ENCODE assay signal across 1 cellular context in genomic region chr14:35402323-35403084, GRCh38.
TF ChIP-seq lines count a peak whose summit lies in the region.

No MANE protein-coding gene starts in this region.

TF ChIP-seq in HepG2, 621 proteins besides CTCF, POLR2A, EP300 and RAD21 (continued from another document and continues in another):
- TF ChIP-seq ZFP37 (CRISPR knock-in tag; IDR thresholded peaks at IDR 0.05; ENCODE audit: borderline replicate concordance), result no peak
- TF ChIP-seq, protein P1, sequence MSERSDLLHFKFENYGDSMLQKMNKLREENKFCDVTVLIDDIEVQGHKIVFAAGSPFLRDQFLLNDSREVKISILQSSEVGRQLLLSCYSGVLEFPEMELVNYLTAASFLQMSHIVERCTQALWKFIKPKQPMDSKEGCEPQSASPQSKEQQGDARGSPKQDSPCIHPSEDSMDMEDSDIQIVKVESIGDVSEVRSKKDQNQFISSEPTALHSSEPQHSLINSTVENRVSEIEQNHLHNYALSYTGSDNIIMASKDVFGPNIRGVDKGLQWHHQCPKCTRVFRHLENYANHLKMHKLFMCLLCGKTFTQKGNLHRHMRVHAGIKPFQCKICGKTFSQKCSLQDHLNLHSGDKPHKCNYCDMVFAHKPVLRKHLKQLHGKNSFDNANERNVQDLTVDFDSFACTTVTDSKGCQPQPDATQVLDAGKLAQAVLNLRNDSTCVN (CRISPR knock-in tag; IDR thresholded peaks at IDR 0.05; ENCODE audit: borderline replicate concordance), result no peak
- TF ChIP-seq RBFOX2 (IDR thresholded peaks at IDR 0.05; ENCODE audit: low read depth, low read length), result peak; percentile 34; the same call in 1 of the 2 replicates
- TF ChIP-seq ZNF234 (CRISPR knock-in tag; conservative IDR thresholded peaks at IDR 0.05), result no peak
- TF ChIP-seq PHB2 (IDR thresholded peaks at IDR 0.05; ENCODE audit: partially characterized antibody), result no peak
- no peak for TF ChIP-seq ZC3H4 (CRISPR knock-in tag; IDR thresholded peaks at IDR 0.05; ENCODE audit: borderline replicate concordance)
- TF ChIP-seq UBTF (CRISPR knock-in tag; IDR thresholded peaks at IDR 0.05), result no peak
- TF ChIP-seq FOXA3 (CRISPR knock-in tag; IDR thresholded peaks at IDR 0.05), result no peak
- TF ChIP-seq STAT5B (CRISPR knock-in tag; IDR thresholded peaks at IDR 0.05), result no peak; the same call in 1 of the 2 replicates
- TF ChIP-seq ZNF615 (CRISPR knock-in tag; IDR thresholded peaks at IDR 0.05; ENCODE audit: borderline replicate concordance), result no peak
- no peak for TF ChIP-seq TCF12 (IDR thresholded peaks at IDR 0.05)
- TF ChIP-seq TCF12 (CRISPR knock-in tag; IDR thresholded peaks at IDR 0.05), result no peak
- no peak for TF ChIP-seq ZBED4 (CRISPR knock-in tag; IDR thresholded peaks at IDR 0.05; ENCODE audit: borderline replicate concordance)
- no peak for TF ChIP-seq KLF16 (CRISPR knock-in tag; IDR thresholded peaks at IDR 0.05)
- no peak for TF ChIP-seq RFXANK (CRISPR knock-in tag; IDR thresholded peaks at IDR 0.05)
- no peak for TF ChIP-seq ZUFSP (CRISPR knock-in tag; IDR thresholded peaks at IDR 0.05; ENCODE audit: borderline replicate concordance)
- no peak for TF ChIP-seq FOXA1 (IDR thresholded peaks at IDR 0.05)
- TF ChIP-seq FOXA1 (CRISPR knock-in tag; IDR thresholded peaks at IDR 0.05), result no peak
- TF ChIP-seq SNAPC4 (CRISPR knock-in tag; IDR thresholded peaks at IDR 0.05), result no peak
- TF ChIP-seq TCF7L2 (IDR thresholded peaks at IDR 0.05; ENCODE audit: low read depth, low read length), result no peak
- no peak for TF ChIP-seq NR2C2 (CRISPR knock-in tag; IDR thresholded peaks at IDR 0.05; ENCODE audit: borderline replicate concordance)
- no peak for TF ChIP-seq HNRNPUL1 (IDR thresholded peaks at IDR 0.05; ENCODE audit: low read depth, low read length)
- no peak for TF ChIP-seq GFI1 (CRISPR knock-in tag; IDR thresholded peaks at IDR 0.05; ENCODE audit: borderline replicate concordance)
- no peak for TF ChIP-seq MIXL1 (CRISPR knock-in tag; IDR thresholded peaks at IDR 0.05)
- 0 out of 2 replicates have a peak, but pooled peaks have one; percentile 25 for TF ChIP-seq NFE2L1 (CRISPR knock-in tag; IDR thresholded peaks at IDR 0.05; ENCODE audit: borderline replicate concordance)
- TF ChIP-seq, protein P2, sequence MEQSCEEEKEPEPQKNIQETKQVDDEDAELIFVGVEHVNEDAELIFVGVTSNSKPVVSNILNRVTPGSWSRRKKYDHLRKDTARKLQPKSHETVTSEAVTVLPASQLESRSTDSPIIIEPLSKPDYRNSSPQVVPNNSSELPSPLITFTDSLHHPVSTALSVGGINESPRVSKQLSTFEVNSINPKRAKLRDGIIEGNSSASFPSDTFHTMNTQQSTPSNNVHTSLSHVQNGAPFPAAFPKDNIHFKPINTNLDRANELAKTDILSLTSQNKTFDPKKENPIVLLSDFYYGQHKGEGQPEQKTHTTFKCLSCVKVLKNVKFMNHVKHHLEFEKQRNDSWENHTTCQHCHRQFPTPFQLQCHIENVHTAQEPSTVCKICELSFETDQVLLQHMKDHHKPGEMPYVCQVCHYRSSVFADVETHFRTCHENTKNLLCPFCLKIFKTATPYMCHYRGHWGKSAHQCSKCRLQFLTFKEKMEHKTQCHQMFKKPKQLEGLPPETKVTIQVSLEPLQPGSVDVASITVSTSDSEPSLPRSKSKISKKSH (CRISPR knock-in tag; IDR thresholded peaks at IDR 0.05; ENCODE audit: borderline replicate concordance), result no peak
- TF ChIP-seq, protein P3, sequence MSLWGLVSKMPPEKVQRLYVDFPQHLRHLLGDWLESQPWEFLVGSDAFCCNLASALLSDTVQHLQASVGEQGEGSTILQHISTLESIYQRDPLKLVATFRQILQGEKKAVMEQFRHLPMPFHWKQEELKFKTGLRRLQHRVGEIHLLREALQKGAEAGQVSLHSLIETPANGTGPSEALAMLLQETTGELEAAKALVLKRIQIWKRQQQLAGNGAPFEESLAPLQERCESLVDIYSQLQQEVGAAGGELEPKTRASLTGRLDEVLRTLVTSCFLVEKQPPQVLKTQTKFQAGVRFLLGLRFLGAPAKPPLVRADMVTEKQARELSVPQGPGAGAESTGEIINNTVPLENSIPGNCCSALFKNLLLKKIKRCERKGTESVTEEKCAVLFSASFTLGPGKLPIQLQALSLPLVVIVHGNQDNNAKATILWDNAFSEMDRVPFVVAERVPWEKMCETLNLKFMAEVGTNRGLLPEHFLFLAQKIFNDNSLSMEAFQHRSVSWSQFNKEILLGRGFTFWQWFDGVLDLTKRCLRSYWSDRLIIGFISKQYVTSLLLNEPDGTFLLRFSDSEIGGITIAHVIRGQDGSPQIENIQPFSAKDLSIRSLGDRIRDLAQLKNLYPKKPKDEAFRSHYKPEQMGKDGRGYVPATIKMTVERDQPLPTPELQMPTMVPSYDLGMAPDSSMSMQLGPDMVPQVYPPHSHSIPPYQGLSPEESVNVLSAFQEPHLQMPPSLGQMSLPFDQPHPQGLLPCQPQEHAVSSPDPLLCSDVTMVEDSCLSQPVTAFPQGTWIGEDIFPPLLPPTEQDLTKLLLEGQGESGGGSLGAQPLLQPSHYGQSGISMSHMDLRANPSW (CRISPR knock-in tag; IDR thresholded peaks at IDR 0.05; ENCODE audit: borderline replicate concordance), result no peak
- TF ChIP-seq ZNF614 (CRISPR knock-in tag; IDR thresholded peaks at IDR 0.05; ENCODE audit: borderline replicate concordance), result no peak
- TF ChIP-seq, protein P4, sequence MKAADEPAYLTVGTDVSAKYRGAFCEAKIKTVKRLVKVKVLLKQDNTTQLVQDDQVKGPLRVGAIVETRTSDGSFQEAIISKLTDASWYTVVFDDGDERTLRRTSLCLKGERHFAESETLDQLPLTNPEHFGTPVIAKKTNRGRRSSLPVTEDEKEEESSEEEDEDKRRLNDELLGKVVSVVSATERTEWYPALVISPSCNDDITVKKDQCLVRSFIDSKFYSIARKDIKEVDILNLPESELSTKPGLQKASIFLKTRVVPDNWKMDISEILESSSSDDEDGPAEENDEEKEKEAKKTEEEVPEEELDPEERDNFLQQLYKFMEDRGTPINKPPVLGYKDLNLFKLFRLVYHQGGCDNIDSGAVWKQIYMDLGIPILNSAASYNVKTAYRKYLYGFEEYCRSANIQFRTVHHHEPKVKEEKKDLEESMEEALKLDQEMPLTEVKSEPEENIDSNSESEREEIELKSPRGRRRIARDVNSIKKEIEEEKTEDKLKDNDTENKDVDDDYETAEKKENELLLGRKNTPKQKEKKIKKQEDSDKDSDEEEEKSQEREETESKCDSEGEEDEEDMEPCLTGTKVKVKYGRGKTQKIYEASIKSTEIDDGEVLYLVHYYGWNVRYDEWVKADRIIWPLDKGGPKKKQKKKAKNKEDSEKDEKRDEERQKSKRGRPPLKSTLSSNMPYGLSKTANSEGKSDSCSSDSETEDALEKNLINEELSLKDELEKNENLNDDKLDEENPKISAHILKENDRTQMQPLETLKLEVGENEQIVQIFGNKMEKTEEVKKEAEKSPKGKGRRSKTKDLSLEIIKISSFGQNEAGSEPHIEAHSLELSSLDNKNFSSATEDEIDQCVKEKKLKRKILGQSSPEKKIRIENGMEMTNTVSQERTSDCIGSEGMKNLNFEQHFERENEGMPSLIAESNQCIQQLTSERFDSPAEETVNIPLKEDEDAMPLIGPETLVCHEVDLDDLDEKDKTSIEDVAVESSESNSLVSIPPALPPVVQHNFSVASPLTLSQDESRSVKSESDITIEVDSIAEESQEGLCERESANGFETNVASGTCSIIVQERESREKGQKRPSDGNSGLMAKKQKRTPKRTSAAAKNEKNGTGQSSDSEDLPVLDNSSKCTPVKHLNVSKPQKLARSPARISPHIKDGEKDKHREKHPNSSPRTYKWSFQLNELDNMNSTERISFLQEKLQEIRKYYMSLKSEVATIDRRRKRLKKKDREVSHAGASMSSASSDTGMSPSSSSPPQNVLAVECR (CRISPR knock-in tag; IDR thresholded peaks at IDR 0.05; ENCODE audit: borderline replicate concordance), result no peak
